1 cellular context compared by ENCODE assay signal in genomic region chr20:48697845-48698491, GRCh38.
TF ChIP-seq lines count a peak whose summit lies in the region.

No MANE protein-coding gene starts in this region.

TF ChIP-seq in HEK293, 187 proteins besides CTCF, POLR2A, EP300 and RAD21 (continued from another document):
- TF ChIP-seq ZFHX2 (tag by site-specific recombination; conservative IDR thresholded peaks at IDR 0.05) (peak; percentile 65), ZNF223 (tag by site-specific recombination; IDR thresholded peaks at IDR 0.05) (peak; percentile 79; the same call in 1 of the 2 replicates), ZBTB17 (tag by site-specific recombination; IDR thresholded peaks at IDR 0.05) (0 out of 2 replicates have a peak, but pooled peaks have one; percentile 48), GLIS2 (tag by site-specific recombination; IDR thresholded peaks at IDR 0.05) (0 out of 2 replicates have a peak, but pooled peaks have one; percentile 13), EGR2 (tag by site-specific recombination; IDR thresholded peaks at IDR 0.05; ENCODE audit: low read depth) (peak; percentile 68)
